In genomic region chr1:247448107-247448778, GRCh38 we compare ENCODE assay signal across 8 cellular contexts. TPM values are rescaled to one million over a fixed set of nuclear protein-coding genes. Genes with fewer than 3 reads are reported as not detected.
DNase-seq lines count a peak whose midpoint lies in the region; ATAC-seq and TF ChIP-seq lines count a peak whose summit lies in the region.

No MANE protein-coding gene starts in this region.

- H3K9me3 ChIP-seq in esophagus squamous epithelium (no peaks in the 10 kb centered on the region), stomach smooth muscle (ENCODE audit: control insufficient read depth in 2 of 2, low read length in 2 of 2) (no peaks in the 10 kb centered on the region)

- peaks cover 2 to 12% (median 10%) of the 10 kb centered on the region in 7 donors for H3K9me3 Mint-ChIP-seq in CD14-positive monocyte

- 19 to 21% methylated on average over 27 to 31 of the region's 31 CpGs for WGBS in esophagus squamous epithelium, 2 donors

- H3K27ac ChIP-seq in VCaP (peak overlapping the region; percentile 9; the same call in 1 of the 2 replicates), esophagus squamous epithelium (peak overlapping the region; percentile 10 to 60 (median 49)), stomach smooth muscle (ENCODE audit: low read length) (peak overlapping the region; percentile 46)

- H3K4me3 ChIP-seq in esophagus squamous epithelium: peak overlapping the region; percentile 25 to 63 (median 48)
- peak overlapping the region; percentile 61 to 78 for H3K4me3 ChIP-seq in stomach smooth muscle (ENCODE audit: low read length in 2 of 2)

- intact Hi-C loops in CD14-positive monocyte (cut with micrococcal nuclease): loop anchor here (5.0 kb wide), 2 partner anchors 34 to 41 kb away; no protein-coding TSS in a partner anchor
- intact Hi-C loops in esophagus squamous epithelium (cut with DNase I): no loop called here

- no peaks in the 10 kb centered on the region for H3K27me3 Mint-ChIP-seq in CD14-positive monocyte (ENCODE audit: low read depth in 3 of 3)

- ATAC-seq in HG03442 (IDR thresholded peaks at IDR 0.05; ENCODE audit: unreplicated experiment) (peak; percentile 48), GM19463 (IDR thresholded peaks at IDR 0.05; ENCODE audit: unreplicated experiment) (no peak)

- TF ChIP-seq CTCF in CD14-positive monocyte (IDR thresholded peaks at IDR 0.05) (no peak), VCaP (conservative IDR thresholded peaks at IDR 0.05) (no peak), esophagus squamous epithelium (IDR thresholded peaks at IDR 0.05) (no peak)

- TF ChIP-seq POLR2A in esophagus squamous epithelium (IDR thresholded peaks at IDR 0.05): no peak

- H3K4me1 ChIP-seq in esophagus squamous epithelium: peaks cover 0 to 6% (median 0%) of the 10 kb centered on the region in 3 donors
- H3K4me1 ChIP-seq in stomach smooth muscle (ENCODE audit: control insufficient read depth, insufficient read depth, low read length): no peaks in the 10 kb centered on the region

- H3K4me1 Mint-ChIP-seq in CD14-positive monocyte: peaks cover 73% of the 10 kb centered on the region

- H3K36me3 ChIP-seq in esophagus squamous epithelium: no peaks in the 10 kb centered on the region
- H3K36me3 ChIP-seq in stomach smooth muscle (ENCODE audit: control insufficient read depth in 2 of 2, insufficient read depth in 2 of 2, low read length in 2 of 2): no peaks in the 10 kb centered on the region

- H3K9ac ChIP-seq in stomach smooth muscle (ENCODE audit: low read length in 2 of 2): peak overlapping the region; percentile 62 to 73

- H3K27me3 ChIP-seq in esophagus squamous epithelium (peaks cover 0 to 5% (median 0%) of the 10 kb centered on the region in 4 donors), stomach smooth muscle (ENCODE audit: control insufficient read depth in 1 of 2, insufficient read depth in 2 of 2, low read length in 2 of 2) (peaks cover 0 to 3% of the 10 kb centered on the region in 2 donors)

- DNase-seq in CD14-positive monocyte (ENCODE audit: low spot score) (no peak), esophagus squamous epithelium (lab: John Stamatoyannopoulos, UW) (no peak), midbrain (lab: John Stamatoyannopoulos, UW) (peak; percentile 48), HCEC 1CT (no peak)

- H3K27ac Mint-ChIP-seq in CD14-positive monocyte: peak overlapping the region; percentile 44 to 99 (median 85)

- H3K4me3 Mint-ChIP-seq in CD14-positive monocyte: no peak overlapping the region

- peaks cover 84 to 93% of the 10 kb centered on the region in 2 donors for H3K36me3 Mint-ChIP-seq in CD14-positive monocyte

RNA-seq across cellular contexts. Expression of gene OR2B11, which starts 9.7 kb away (rescaled TPM):
- under 1 TPM; 0.09 to 0.21 TPM for polyA plus RNA-seq in CD14-positive monocyte
- total RNA-seq in esophagus squamous epithelium: not detected

RNA-seq across cellular contexts. Expression of gene NLRP3, which starts 32.3 kb away (rescaled TPM):
- 10 to 100 TPM; 56.2 to 61.9 TPM for polyA plus RNA-seq in CD14-positive monocyte
- 1 to 10 TPM in 3 of 4 donors, under 1 TPM in 1; 0.57 to 2.3 (median 1.8) TPM for total RNA-seq in esophagus squamous epithelium
